ENCODE assay signal across 9 cellular contexts in the genomic region with DNA sequence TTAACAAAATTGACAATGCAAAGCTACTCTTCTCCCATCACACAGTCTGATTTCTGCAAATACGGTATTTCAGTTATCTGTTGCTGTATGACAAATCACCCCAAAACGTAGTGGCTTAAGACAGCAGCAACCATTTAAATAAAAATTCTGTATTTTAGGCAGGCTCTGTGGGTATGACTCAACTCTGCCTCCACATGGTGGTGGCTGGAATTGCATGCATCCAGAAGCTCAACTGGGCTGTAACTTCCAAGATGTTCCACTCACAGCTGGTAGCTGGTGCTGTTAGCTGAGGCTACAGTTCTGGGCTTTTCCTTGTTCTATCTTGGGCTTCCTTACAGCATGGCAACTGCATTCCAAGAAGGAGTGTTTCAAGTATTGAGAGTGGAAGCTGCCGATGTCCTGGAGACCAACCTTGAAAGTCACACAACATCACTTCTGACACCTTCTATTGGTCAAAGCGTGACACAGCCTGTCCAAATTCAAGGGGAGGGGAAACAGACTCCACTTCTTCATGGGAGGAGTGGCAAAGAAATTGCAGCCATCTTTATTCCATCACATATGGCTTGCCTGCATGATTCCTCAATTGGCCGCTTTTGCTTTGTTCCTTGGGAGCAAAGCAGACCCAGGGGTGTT. TPM values are rescaled to one million over a fixed set of nuclear protein-coding genes. Genes with fewer than 3 reads are reported as not detected.
DNase-seq lines count a peak whose midpoint lies in the region; ATAC-seq, FAIRE-seq and TF ChIP-seq lines count a peak whose summit lies in the region.
"Had no signal": no experiment of that assay in that cellular context is flagged by ENCODE, and none has a peak within 500 bp of the region (broad histone marks: within the 10 kb centered on the region; RNA-seq: fewer than 3 reads in every experiment).

No MANE protein-coding gene starts in this region.

- no peak overlapping the region for H3K27ac Mint-ChIP-seq in WTC11
- no peak overlapping the region for H3K27ac Mint-ChIP-seq in chondrocyte (ENCODE audit: unreplicated experiment)
- no peak overlapping the region for H3K27ac Mint-ChIP-seq in nephron progenitor cell
- H3K27ac Mint-ChIP-seq: stimulated activated naive CD8-positive, alpha-beta T cell treated with anti-CD3 and anti-CD28 coated beads, Interleukin-15, Interleukin-2, amounts not matched to agents 100 ng/mL and 50 ng/mL, for 24 hours had no signal

- no peaks in the 10 kb centered on the region for H3K27me3 ChIP-seq in BE2C

- POLR2A ChIA-PET in WTC11 (lab: Charles Lee), result interaction anchor here (1.0 kb wide), 1 partner anchor 55 kb away, joined by 3 read pairs; no protein-coding TSS in a partner anchor

- H3K4me1 ChIP-seq in BE2C, result no peaks in the 10 kb centered on the region

- CTCF ChIA-PET in WTC11 (lab: Charles Lee), result interaction anchor here (0.5 to 8.4 kb wide), 56 partner anchors 10 to 793 kb away, joined by 3 to 147 read pairs (median 5); partner anchors contain the start of genes DEF6, FANCE and TEAD3

- H3K36me3 Mint-ChIP-seq in WTC11 (peaks cover 3% of the 10 kb centered on the region; the same call in 1 of the 2 replicates), chondrocyte (ENCODE audit: low read depth) (peaks cover 7% of the 10 kb centered on the region), nephron progenitor cell (ENCODE audit: low read depth) (peaks cover 36% of the 10 kb centered on the region)

- H3K4me1 Mint-ChIP-seq in WTC11 (no peaks in the 10 kb centered on the region), chondrocyte (ENCODE audit: low read depth) (peaks cover 3% of the 10 kb centered on the region), nephron progenitor cell (peaks cover 7% of the 10 kb centered on the region)

- H3K27me3 Mint-ChIP-seq in WTC11 (ENCODE audit: low read depth) (no peaks in the 10 kb centered on the region), chondrocyte (ENCODE audit: low read depth) (peaks cover 6% of the 10 kb centered on the region), nephron progenitor cell (ENCODE audit: low read depth, poor library complexity) (peaks cover 4% of the 10 kb centered on the region)

- no peak overlapping the region for H3K4me3 ChIP-seq in BE2C (ENCODE audit: low read depth, low read length)

- DNase-seq in BE2C, result peak; percentile 51
- DNase-seq in HUDEP-2 (lab: John Stamatoyannopoulos, UW; ENCODE audit: unreplicated experiment in 76 of 76), result peak in 58 of 76 experiments; percentile 14 to 79 (median 42)
- DNase-seq in WTC11 (ENCODE audit: low spot score), result peak; percentile 79
- no peak for DNase-seq in chondrocyte (ENCODE audit: low spot score)
- DNase-seq in nephron progenitor cell, result peak; percentile 34
- peak; percentile 17 for DNase-seq in urothelium cell line (ENCODE audit: low spot score)
- no peak for DNase-seq in NCI-H2171 (lab: John Stamatoyannopoulos, UW)

- no peak for FAIRE-seq in urothelium cell line (lab: Jason Lieb, UNC)

- H3K9me3 Mint-ChIP-seq in WTC11, result peaks cover 5% of the 10 kb centered on the region
- peaks cover 13% of the 10 kb centered on the region for H3K9me3 Mint-ChIP-seq in chondrocyte (ENCODE audit: low read depth)
- H3K9me3 Mint-ChIP-seq in nephron progenitor cell, result peaks cover 32% of the 10 kb centered on the region

- no peaks in the 10 kb centered on the region for H3K9me3 ChIP-seq in BE2C

- ATAC-seq in WTC11, result peak; percentile 74
- no peak for ATAC-seq in HG03521 (IDR thresholded peaks at IDR 0.05; ENCODE audit: unreplicated experiment)

- peak; percentile 99 for TF ChIP-seq CTCF in BE2C (IDR thresholded peaks at IDR 0.05; ENCODE audit: low read depth, low read length)
- peak; percentile 92 for TF ChIP-seq CTCF in WTC11 (IDR thresholded peaks at IDR 0.05)
- TF ChIP-seq CTCF in chondrocyte (IDR thresholded peaks at IDR 0.05), result peak; percentile 78
- TF ChIP-seq CTCF in nephron progenitor cell (IDR thresholded peaks at IDR 0.05), result peak; percentile 62

- no peaks in the 10 kb centered on the region for H3K36me3 ChIP-seq in BE2C

- H3K4me3 Mint-ChIP-seq in WTC11 (no peak overlapping the region), chondrocyte (ENCODE audit: unreplicated experiment) (no peak overlapping the region), nephron progenitor cell (no peak overlapping the region)
- H3K4me3 Mint-ChIP-seq: stimulated activated naive CD8-positive, alpha-beta T cell treated with anti-CD3 and anti-CD28 coated beads, Interleukin-15, Interleukin-2, amounts not matched to agents 100 ng/mL and 50 ng/mL, for 24 hours had no signal

TF ChIP-seq in WTC11, 78 proteins besides CTCF, POLR2A, EP300 and RAD21:
- TF ChIP-seq GRHL2 (CRISPR knock-in tag; IDR thresholded peaks at IDR 0.05; ENCODE audit: insufficient replicate concordance, severe bottlenecking), result no peak
- TF ChIP-seq ZNF138 (CRISPR knock-in tag; conservative IDR thresholded peaks at IDR 0.05), result no peak
- no peak for TF ChIP-seq CBFB (CRISPR knock-in tag; IDR thresholded peaks at IDR 0.05; ENCODE audit: low read depth)
- TF ChIP-seq, protein P1, sequence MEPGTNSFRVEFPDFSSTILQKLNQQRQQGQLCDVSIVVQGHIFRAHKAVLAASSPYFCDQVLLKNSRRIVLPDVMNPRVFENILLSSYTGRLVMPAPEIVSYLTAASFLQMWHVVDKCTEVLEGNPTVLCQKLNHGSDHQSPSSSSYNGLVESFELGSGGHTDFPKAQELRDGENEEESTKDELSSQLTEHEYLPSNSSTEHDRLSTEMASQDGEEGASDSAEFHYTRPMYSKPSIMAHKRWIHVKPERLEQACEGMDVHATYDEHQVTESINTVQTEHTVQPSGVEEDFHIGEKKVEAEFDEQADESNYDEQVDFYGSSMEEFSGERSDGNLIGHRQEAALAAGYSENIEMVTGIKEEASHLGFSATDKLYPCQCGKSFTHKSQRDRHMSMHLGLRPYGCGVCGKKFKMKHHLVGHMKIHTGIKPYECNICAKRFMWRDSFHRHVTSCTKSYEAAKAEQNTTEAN (CRISPR knock-in tag; IDR thresholded peaks at IDR 0.05), result no peak
- TF ChIP-seq SP1 (CRISPR knock-in tag; conservative IDR thresholded peaks at IDR 0.05), result no peak
- no peak for TF ChIP-seq NFE2L1 (CRISPR knock-in tag; IDR thresholded peaks at IDR 0.05)
- no peak for TF ChIP-seq SMAD3 (CRISPR knock-in tag; IDR thresholded peaks at IDR 0.05; ENCODE audit: borderline replicate concordance)
- TF ChIP-seq, protein P2, sequence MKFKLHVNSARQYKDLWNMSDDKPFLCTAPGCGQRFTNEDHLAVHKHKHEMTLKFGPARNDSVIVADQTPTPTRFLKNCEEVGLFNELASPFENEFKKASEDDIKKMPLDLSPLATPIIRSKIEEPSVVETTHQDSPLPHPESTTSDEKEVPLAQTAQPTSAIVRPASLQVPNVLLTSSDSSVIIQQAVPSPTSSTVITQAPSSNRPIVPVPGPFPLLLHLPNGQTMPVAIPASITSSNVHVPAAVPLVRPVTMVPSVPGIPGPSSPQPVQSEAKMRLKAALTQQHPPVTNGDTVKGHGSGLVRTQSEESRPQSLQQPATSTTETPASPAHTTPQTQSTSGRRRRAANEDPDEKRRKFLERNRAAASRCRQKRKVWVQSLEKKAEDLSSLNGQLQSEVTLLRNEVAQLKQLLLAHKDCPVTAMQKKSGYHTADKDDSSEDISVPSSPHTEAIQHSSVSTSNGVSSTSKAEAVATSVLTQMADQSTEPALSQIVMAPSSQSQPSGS (CRISPR knock-in tag; IDR thresholded peaks at IDR 0.05; ENCODE audit: borderline replicate concordance, low read depth), result no peak
- no peak for TF ChIP-seq KAT7 (CRISPR knock-in tag; IDR thresholded peaks at IDR 0.05; ENCODE audit: borderline replicate concordance)
- TF ChIP-seq, protein P3, sequence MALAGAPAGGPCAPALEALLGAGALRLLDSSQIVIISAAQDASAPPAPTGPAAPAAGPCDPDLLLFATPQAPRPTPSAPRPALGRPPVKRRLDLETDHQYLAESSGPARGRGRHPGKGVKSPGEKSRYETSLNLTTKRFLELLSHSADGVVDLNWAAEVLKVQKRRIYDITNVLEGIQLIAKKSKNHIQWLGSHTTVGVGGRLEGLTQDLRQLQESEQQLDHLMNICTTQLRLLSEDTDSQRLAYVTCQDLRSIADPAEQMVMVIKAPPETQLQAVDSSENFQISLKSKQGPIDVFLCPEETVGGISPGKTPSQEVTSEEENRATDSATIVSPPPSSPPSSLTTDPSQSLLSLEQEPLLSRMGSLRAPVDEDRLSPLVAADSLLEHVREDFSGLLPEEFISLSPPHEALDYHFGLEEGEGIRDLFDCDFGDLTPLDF (CRISPR knock-in tag; IDR thresholded peaks at IDR 0.05), result no peak
TF ChIP-seq in WTC11: peak in this region for 0.

RNA-seq across cellular contexts. Expression of gene TULP1, which starts 39.7 kb away (rescaled TPM):
- not detected for polyA plus RNA-seq in BE2C (2012; ENCODE audit: insufficient read depth, insufficient read length, low read depth)
- total RNA-seq in WTC11 (2021), result 2.9 to 4.3 TPM (median 3.4 TPM) in 3 replicates
- total RNA-seq in chondrocyte, result not detected in 3 replicates

RNA-seq across cellular contexts. Expression of gene TEAD3, which starts 55.5 kb away (rescaled TPM):
- polyA plus RNA-seq in BE2C (2012; ENCODE audit: insufficient read depth, insufficient read length, low read depth), result 24.8 TPM
- 32.0 to 34.3 TPM (median 33.9 TPM) in 3 replicates for total RNA-seq in WTC11 (2021)
- total RNA-seq in chondrocyte, result 35.1 to 57.1 TPM (median 56.8 TPM) in 3 replicates

Comparison
In these comparisons a context has a peak if more than half of its experiments do, and no peak if none do; other contexts are left out.
1. DNase-seq: peak in BE2C (single experiment), HUDEP-2 (58 of 76), WTC11 (single experiment), nephron progenitor cell (single experiment) and urothelium cell line (single experiment); none in chondrocyte (single experiment) and NCI-H2171 (single experiment).
2. Peak in every context shown above with its lines, with median percentiles within 50 percentile points of each other: CTCF ChIP-seq.